12 cellular contexts compared by ENCODE assay signal in genomic region chrX:40418413-40419195, GRCh38.
A peak's percentile ranks its signal among the peaks of the same experiment; 100 is the strongest.
DNase-seq lines count a peak whose midpoint lies in the region; ATAC-seq and TF ChIP-seq lines count a peak whose summit lies in the region.
"Had no signal": no experiment of that assay in that cellular context is flagged by ENCODE, and none has a peak within 500 bp of the region (broad histone marks: within the 10 kb centered on the region; RNA-seq: fewer than 3 reads in every experiment).

No MANE protein-coding gene starts in this region.

- H3K36me3 ChIP-seq in breast epithelium = no peaks in the 10 kb centered on the region

- no peak for TF ChIP-seq POLR2A in NB4 (IDR thresholded peaks at IDR 0.05; ENCODE audit: extremely low read depth, insufficient read length)
- TF ChIP-seq POLR2A in breast epithelium (IDR thresholded peaks at IDR 0.05) = no peak

- H3K4me1 ChIP-seq in breast epithelium = no peaks in the 10 kb centered on the region

- DNase-seq in activated CD8-positive, alpha-beta memory T cell treated with anti-CD3 and anti-CD28 coated beads, Interleukin-2, amount 50 U/mL, for 48 hours = peak; percentile 44
- no peak for DNase-seq in activated CD8-positive, alpha-beta memory T cell treated with anti-CD3 and anti-CD28 coated beads for 24 hours
- peak; percentile 57 for DNase-seq in NB4 (ENCODE audit: low read depth)
- peak in 1 of 2 donors; percentile 30 for DNase-seq in breast epithelium (ENCODE audit: low spot score in 2 of 2)
- no peak for DNase-seq in sciatic nerve (ENCODE audit: low spot score)
- no peak for DNase-seq in NOMO-1 treated with dmso at 0.1 percent for 144 hours (lab: John Stamatoyannopoulos, UW; ENCODE audit: unreplicated experiment)
- no peak for DNase-seq in LoVo (ENCODE audit: low spot score)
- DNase-seq in NCI-H1048 (lab: John Stamatoyannopoulos, UW) = no peak
- DNase-seq: cerebellar nuclear complex, naive B cell, NCI-H1694, OCI-M1 had no signal

- H3K4me3 ChIP-seq in NB4 (ENCODE audit: low read depth, low read length) (no peak overlapping the region), breast epithelium (no peak overlapping the region)

- TF ChIP-seq CTCF in NB4 (IDR thresholded peaks at IDR 0.05; ENCODE audit: low read depth, low read length) (no peak), breast epithelium (IDR thresholded peaks at IDR 0.05) (no peak)

- intact Hi-C loops in breast epithelium (cut with DNase I; ENCODE audit: low total_unique reads) (no loop called here), sciatic nerve (cut with DNase I) (no loop called here)

- peaks cover 0 to 50% of the 10 kb centered on the region in 2 donors for H3K27me3 ChIP-seq in breast epithelium

- H3K27ac ChIP-seq in breast epithelium = peak overlapping the region; percentile 43 to 50

- ATAC-seq in sciatic nerve = peak; percentile 66

- peaks cover 0 to under 1% of the 10 kb centered on the region in 2 donors for H3K9me3 ChIP-seq in breast epithelium

Comparison
In these comparisons a context has a peak if more than half of its experiments do, and no peak if none do; other contexts are left out.
1. DNase-seq: peak in activated CD8-positive, alpha-beta memory T cell treated with anti-CD3 and anti-CD28 coated beads, Interleukin-2, amount 50 U/mL, for 48 hours (single experiment) and NB4 (single experiment); none in activated CD8-positive, alpha-beta memory T cell treated with anti-CD3 and anti-CD28 coated beads for 24 hours (single experiment), sciatic nerve (single experiment), NOMO-1 treated with dmso at 0.1 percent for 144 hours (single experiment), LoVo (single experiment) and NCI-H1048 (single experiment).